ENCODE assay signal across 1 cellular context in the genomic region with DNA sequence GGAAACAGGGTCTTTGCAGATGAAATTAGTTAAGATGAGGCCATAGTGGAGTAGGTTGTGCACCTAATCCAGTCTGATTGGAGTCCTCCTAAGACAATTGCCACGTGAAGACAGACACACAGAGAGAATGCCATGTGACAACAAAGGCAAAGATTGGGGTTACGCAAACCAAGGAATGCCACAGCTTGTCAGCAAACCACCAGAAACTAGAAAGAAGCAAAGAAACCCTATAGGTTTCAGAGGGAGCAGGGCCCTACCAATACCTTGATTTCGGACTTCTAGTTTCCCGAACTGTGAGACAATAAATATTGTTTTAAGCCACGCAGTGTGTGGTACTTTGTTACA.
TF ChIP-seq lines count a peak whose summit lies in the region.

No MANE protein-coding gene starts in this region.

TF ChIP-seq in GM23338, 12 proteins besides CTCF, POLR2A, EP300 and RAD21 (continued from another document):
- TF ChIP-seq, protein P1, sequence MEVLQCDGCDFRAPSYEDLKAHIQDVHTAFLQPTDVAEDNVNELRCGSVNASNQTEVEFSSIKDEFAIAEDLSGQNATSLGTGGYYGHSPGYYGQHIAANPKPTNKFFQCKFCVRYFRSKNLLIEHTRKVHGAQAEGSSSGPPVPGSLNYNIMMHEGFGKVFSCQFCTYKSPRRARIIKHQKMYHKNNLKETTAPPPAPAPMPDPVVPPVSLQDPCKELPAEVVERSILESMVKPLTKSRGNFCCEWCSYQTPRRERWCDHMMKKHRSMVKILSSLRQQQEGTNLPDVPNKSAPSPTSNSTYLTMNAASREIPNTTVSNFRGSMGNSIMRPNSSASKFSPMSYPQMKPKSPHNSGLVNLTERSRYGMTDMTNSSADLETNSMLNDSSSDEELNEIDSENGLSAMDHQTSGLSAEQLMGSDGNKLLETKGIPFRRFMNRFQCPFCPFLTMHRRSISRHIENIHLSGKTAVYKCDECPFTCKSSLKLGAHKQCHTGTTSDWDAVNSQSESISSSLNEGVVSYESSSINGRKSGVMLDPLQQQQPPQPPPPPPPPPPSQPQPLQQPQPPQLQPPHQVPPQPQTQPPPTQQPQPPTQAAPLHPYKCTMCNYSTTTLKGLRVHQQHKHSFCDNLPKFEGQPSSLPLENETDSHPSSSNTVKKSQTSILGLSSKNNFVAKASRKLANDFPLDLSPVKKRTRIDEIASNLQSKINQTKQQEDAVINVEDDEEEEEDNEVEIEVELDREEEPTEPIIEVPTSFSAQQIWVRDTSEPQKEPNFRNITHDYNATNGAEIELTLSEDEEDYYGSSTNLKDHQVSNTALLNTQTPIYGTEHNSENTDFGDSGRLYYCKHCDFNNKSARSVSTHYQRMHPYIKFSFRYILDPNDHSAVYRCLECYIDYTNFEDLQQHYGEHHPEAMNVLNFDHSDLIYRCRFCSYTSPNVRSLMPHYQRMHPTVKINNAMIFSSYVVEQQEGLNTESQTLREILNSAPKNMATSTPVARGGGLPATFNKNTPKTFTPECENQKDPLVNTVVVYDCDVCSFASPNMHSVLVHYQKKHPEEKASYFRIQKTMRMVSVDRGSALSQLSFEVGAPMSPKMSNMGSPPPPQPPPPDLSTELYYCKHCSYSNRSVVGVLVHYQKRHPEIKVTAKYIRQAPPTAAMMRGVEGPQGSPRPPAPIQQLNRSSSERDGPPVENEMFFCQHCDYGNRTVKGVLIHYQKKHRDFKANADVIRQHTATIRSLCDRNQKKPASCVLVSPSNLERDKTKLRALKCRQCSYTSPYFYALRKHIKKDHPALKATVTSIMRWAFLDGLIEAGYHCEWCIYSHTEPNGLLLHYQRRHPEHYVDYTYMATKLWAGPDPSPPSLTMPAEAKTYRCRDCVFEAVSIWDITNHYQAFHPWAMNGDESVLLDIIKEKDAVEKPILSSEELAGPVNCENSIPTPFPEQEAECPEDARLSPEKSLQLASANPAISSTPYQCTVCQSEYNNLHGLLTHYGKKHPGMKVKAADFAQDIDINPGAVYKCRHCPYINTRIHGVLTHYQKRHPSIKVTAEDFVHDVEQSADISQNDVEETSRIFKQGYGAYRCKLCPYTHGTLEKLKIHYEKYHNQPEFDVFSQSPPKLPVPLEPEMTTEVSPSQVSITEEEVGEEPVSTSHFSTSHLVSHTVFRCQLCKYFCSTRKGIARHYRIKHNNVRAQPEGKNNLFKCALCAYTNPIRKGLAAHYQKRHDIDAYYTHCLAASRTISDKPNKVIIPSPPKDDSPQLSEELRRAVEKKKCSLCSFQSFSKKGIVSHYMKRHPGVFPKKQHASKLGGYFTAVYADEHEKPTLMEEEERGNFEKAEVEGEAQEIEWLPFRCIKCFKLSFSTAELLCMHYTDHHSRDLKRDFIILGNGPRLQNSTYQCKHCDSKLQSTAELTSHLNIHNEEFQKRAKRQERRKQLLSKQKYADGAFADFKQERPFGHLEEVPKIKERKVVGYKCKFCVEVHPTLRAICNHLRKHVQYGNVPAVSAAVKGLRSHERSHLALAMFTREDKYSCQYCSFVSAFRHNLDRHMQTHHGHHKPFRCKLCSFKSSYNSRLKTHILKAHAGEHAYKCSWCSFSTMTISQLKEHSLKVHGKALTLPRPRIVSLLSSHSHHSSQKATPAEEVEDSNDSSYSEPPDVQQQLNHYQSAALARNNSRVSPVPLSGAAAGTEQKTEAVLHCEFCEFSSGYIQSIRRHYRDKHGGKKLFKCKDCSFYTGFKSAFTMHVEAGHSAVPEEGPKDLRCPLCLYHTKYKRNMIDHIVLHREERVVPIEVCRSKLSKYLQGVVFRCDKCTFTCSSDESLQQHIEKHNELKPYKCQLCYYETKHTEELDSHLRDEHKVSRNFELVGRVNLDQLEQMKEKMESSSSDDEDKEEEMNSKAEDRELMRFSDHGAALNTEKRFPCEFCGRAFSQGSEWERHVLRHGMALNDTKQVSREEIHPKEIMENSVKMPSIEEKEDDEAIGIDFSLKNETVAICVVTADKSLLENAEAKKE (CRISPR knock-in tag; IDR thresholded peaks at IDR 0.05): no peak
- TF ChIP-seq ZNF331 (CRISPR knock-in tag; IDR thresholded peaks at IDR 0.05; ENCODE audit: low read depth) (no peak), CREB1 (CRISPR knock-in tag; IDR thresholded peaks at IDR 0.05; ENCODE audit: low read depth) (no peak), STAT1 (IDR thresholded peaks at IDR 0.05; ENCODE audit: unreplicated experiment) (no peak), POLR2AphosphoS5 (IDR thresholded peaks at IDR 0.05; ENCODE audit: low read depth) (no peak)
- TF ChIP-seq, protein P2, sequence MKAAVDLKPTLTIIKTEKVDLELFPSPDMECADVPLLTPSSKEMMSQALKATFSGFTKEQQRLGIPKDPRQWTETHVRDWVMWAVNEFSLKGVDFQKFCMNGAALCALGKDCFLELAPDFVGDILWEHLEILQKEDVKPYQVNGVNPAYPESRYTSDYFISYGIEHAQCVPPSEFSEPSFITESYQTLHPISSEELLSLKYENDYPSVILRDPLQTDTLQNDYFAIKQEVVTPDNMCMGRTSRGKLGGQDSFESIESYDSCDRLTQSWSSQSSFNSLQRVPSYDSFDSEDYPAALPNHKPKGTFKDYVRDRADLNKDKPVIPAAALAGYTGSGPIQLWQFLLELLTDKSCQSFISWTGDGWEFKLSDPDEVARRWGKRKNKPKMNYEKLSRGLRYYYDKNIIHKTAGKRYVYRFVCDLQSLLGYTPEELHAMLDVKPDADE (IDR thresholded peaks at IDR 0.05): no peak
